8 cellular contexts compared by ENCODE assay signal in genomic region chr15:72227192-72227586, GRCh38. TPM values are rescaled to one million over a fixed set of nuclear protein-coding genes. Genes with fewer than 3 reads are reported as not detected.
DNase-seq lines count a peak whose midpoint lies in the region; ATAC-seq, FAIRE-seq and TF ChIP-seq lines count a peak whose summit lies in the region.

No MANE protein-coding gene starts in this region.

- no peak for TF ChIP-seq CTCF in OCI-LY1 (IDR thresholded peaks at IDR 0.05; ENCODE audit: low read length)
- TF ChIP-seq CTCF in keratinocyte (optimal IDR thresholded peaks at IDR 0.05 in 1 of 3, IDR thresholded peaks at IDR 0.05 in 1 of 3, conservative IDR thresholded peaks at IDR 0.05 in 1 of 3; ENCODE audit: extremely low read depth in 1 of 3, insufficient read depth in 2 of 3, low read length in 3 of 3), result no peak

- intact Hi-C loops in left colon (cut with DNase I, micrococcal nuclease), result no loop called here

- H3K4me2 ChIP-seq in OCI-LY1 (ENCODE audit: low read length), result peak overlapping the region; percentile 98
- peak overlapping the region; percentile 89 for H3K4me2 ChIP-seq in keratinocyte (ENCODE audit: control insufficient read depth, extremely low read depth, insufficient read depth, low read depth, low read length)

- DNase-seq in EL (peak; percentile 87), keratinocyte (ENCODE audit: low read depth, low spot score) (peak; percentile 87), KG1 (lab: John Stamatoyannopoulos, UW) (no peak), left colon (no peak)
- DNase-seq in activated naive CD8-positive, alpha-beta T cell treated with anti-CD3 and anti-CD28 coated beads for 36 hours, result peak; percentile 54
- DNase-seq in stimulated activated naive CD8-positive, alpha-beta T cell treated with anti-CD3 and anti-CD28 coated beads, Interleukin-15, amount 100 ng/mL, for 72 hours, result peak; percentile 40 to 70

- no peaks in the 10 kb centered on the region for H3K9me2 ChIP-seq in OCI-LY1 (ENCODE audit: low read depth, low read length)

- H3K27me3 Mint-ChIP-seq in activated naive CD8-positive, alpha-beta T cell treated with anti-CD3 and anti-CD28 coated beads for 36 hours, result peaks cover 14% of the 10 kb centered on the region
- no peaks in the 10 kb centered on the region for H3K27me3 Mint-ChIP-seq in stimulated activated naive CD8-positive, alpha-beta T cell treated with anti-CD3 and anti-CD28 coated beads, Interleukin-15, amount 100 ng/mL, for 72 hours

- H3K36me3 Mint-ChIP-seq in activated naive CD8-positive, alpha-beta T cell treated with anti-CD3 and anti-CD28 coated beads for 36 hours, result peaks cover 70% of the 10 kb centered on the region

- H3K27ac ChIP-seq in OCI-LY1 (ENCODE audit: low read depth, low read length, poor library complexity, severe bottlenecking) (peak overlapping the region; percentile 93), keratinocyte (ENCODE audit: control insufficient read depth, insufficient read depth, low read length) (peak overlapping the region; percentile 99)

- H3K4me1 ChIP-seq in OCI-LY1 (ENCODE audit: insufficient read depth, low read length, severe bottlenecking), result peaks cover 56% of the 10 kb centered on the region
- peaks cover 52% of the 10 kb centered on the region for H3K4me1 ChIP-seq in keratinocyte (ENCODE audit: control insufficient read depth, extremely low read depth, insufficient read depth, low read length)

- peaks cover 10% of the 10 kb centered on the region for H3F3A ChIP-seq in OCI-LY1 (ENCODE audit: insufficient read depth, low read length)

- peaks cover 75% of the 10 kb centered on the region for H3K79me2 ChIP-seq in OCI-LY1 (ENCODE audit: insufficient read depth, low read length)
- peaks cover 79% of the 10 kb centered on the region for H3K79me2 ChIP-seq in keratinocyte (ENCODE audit: control insufficient read depth, insufficient read depth, low read length)

- H3K4me3 Mint-ChIP-seq in activated naive CD8-positive, alpha-beta T cell treated with anti-CD3 and anti-CD28 coated beads for 36 hours, result peak overlapping the region; percentile 100
- H3K4me3 Mint-ChIP-seq in stimulated activated naive CD8-positive, alpha-beta T cell treated with anti-CD3 and anti-CD28 coated beads, Interleukin-15, amount 100 ng/mL, for 72 hours, result peak overlapping the region; percentile 92 to 96

- dilution Hi-C loops in keratinocyte (cut with MboI; ENCODE audit: extremely low pct_ligation_motif_present, low sequenced_read_pairs), result no loop called here

- H3K36me3 ChIP-seq in OCI-LY1 (ENCODE audit: insufficient read depth, low read length) (peaks cover 50% of the 10 kb centered on the region), keratinocyte (ENCODE audit: control insufficient read depth in 2 of 2, extremely low read depth in 1 of 2, insufficient read depth in 2 of 2, low read length in 2 of 2) (peaks cover 12 to 35% of the 10 kb centered on the region in 2 experiments)

- H3K9ac ChIP-seq in OCI-LY1 (ENCODE audit: low read length), result peak overlapping the region; percentile 39; the same call in 1 of the 2 replicates
- peak overlapping the region; percentile 96 for H3K9ac ChIP-seq in keratinocyte (ENCODE audit: control insufficient read depth, extremely low read depth, insufficient read depth, low read length)

- H3K4me1 Mint-ChIP-seq in activated naive CD8-positive, alpha-beta T cell treated with anti-CD3 and anti-CD28 coated beads for 36 hours, result peaks cover 52% of the 10 kb centered on the region
- peaks cover 67% of the 10 kb centered on the region for H3K4me1 Mint-ChIP-seq in stimulated activated naive CD8-positive, alpha-beta T cell treated with anti-CD3 and anti-CD28 coated beads, Interleukin-15, amount 100 ng/mL, for 72 hours

- H3K27ac Mint-ChIP-seq in activated naive CD8-positive, alpha-beta T cell treated with anti-CD3 and anti-CD28 coated beads for 36 hours, result peak overlapping the region; percentile 100
- peak overlapping the region; percentile 99 to 100 for H3K27ac Mint-ChIP-seq in stimulated activated naive CD8-positive, alpha-beta T cell treated with anti-CD3 and anti-CD28 coated beads, Interleukin-15, amount 100 ng/mL, for 72 hours

- ATAC-seq in stimulated activated naive CD8-positive, alpha-beta T cell treated with anti-CD3 and anti-CD28 coated beads, Interleukin-15, amount 100 ng/mL, for 72 hours, result peak; percentile 44
- ATAC-seq in left colon, result no peak
- no peak for ATAC-seq in HG03108 (IDR thresholded peaks at IDR 0.05; ENCODE audit: unreplicated experiment)

- no peaks in the 10 kb centered on the region for H3K9me3 Mint-ChIP-seq in activated naive CD8-positive, alpha-beta T cell treated with anti-CD3 and anti-CD28 coated beads for 36 hours
- H3K9me3 Mint-ChIP-seq in stimulated activated naive CD8-positive, alpha-beta T cell treated with anti-CD3 and anti-CD28 coated beads, Interleukin-15, amount 100 ng/mL, for 72 hours, result no peaks in the 10 kb centered on the region

- no peak for FAIRE-seq in keratinocyte (lab: Jason Lieb, UNC)

- no peaks in the 10 kb centered on the region for H3K27me3 ChIP-seq in OCI-LY1 (ENCODE audit: insufficient read depth, low read length)
- H3K27me3 ChIP-seq in keratinocyte (ENCODE audit: control insufficient read depth, extremely low read depth, insufficient read depth, low read length), result no peaks in the 10 kb centered on the region

- H3K9me3 ChIP-seq in OCI-LY1 (ENCODE audit: low read length) (no peaks in the 10 kb centered on the region), keratinocyte (ENCODE audit: control insufficient read depth, low read depth, low read length) (no peaks in the 10 kb centered on the region)

- H4K20me1 ChIP-seq in OCI-LY1 (ENCODE audit: insufficient read depth, low read length) (peaks cover 4% of the 10 kb centered on the region; the same call in 1 of the 2 replicates), keratinocyte (ENCODE audit: control insufficient read depth, extremely low read depth, insufficient read depth, low read length) (peaks cover 31% of the 10 kb centered on the region)

- H3K4me3 ChIP-seq in OCI-LY1 (ENCODE audit: low read depth, low read length, poor library complexity, severe bottlenecking), result peak overlapping the region; percentile 82
- H3K4me3 ChIP-seq in keratinocyte (ENCODE audit: control insufficient read depth in 2 of 3, extremely low read depth in 1 of 3, insufficient read depth in 2 of 3, low read depth in 1 of 3, low read length in 3 of 3), result peak overlapping the region; percentile 56 to 93 (median 83)

- H3K9me1 ChIP-seq in keratinocyte (ENCODE audit: control insufficient read depth, extremely low read depth, insufficient read depth, low read length), result no peaks in the 10 kb centered on the region

- H2AFZ ChIP-seq in OCI-LY1 (ENCODE audit: low read length) (no peak overlapping the region), keratinocyte (ENCODE audit: control insufficient read depth, low read length) (no peak overlapping the region)

RNA-seq across cellular contexts. Expression of gene PKM, which starts 3.8 kb away (rescaled TPM):
- total RNA-seq in activated naive CD8-positive, alpha-beta T cell treated with anti-CD3 and anti-CD28 coated beads for 36 hours, result 1,000 to 10,000 TPM; 2,301 to 2,323 TPM
- polyA plus RNA-seq in keratinocyte, result 3,138 to 3,414 TPM (median 3,352 TPM) in 3 replicates
- 1,668 TPM for polyA plus RNA-seq in keratinocyte (2011; ENCODE audit: low read depth)
- 2,535 and 3,357 TPM in 2 replicates for polyA plus RNA-seq in keratinocyte (2011; cell fraction: cytosol; rRNA removed)
- 3,051 and 3,212 TPM in 2 replicates for polyA plus RNA-seq in keratinocyte (2011; cell fraction: nucleus; rRNA removed)
- 1,288 and 3,147 TPM in 2 replicates for polyA plus RNA-seq in keratinocyte (2012; ENCODE audit: low replicate concordance)
- 3,399 to 4,327 TPM (median 3,658 TPM) in 3 replicates for polyA minus RNA-seq in keratinocyte
- 3,179 TPM for polyA minus RNA-seq in keratinocyte (2011; cell fraction: cytosol; rRNA and poly(A)+ RNA removed)
- 1,903 and 2,240 TPM in 2 replicates for polyA minus RNA-seq in keratinocyte (2011; cell fraction: nucleus; rRNA and poly(A)+ RNA removed)
- 100 to 1,000 TPM; 407 to 466 TPM for total RNA-seq in left colon

RNA-seq across cellular contexts. Expression of gene GRAMD2A, which starts 29.6 kb away (rescaled TPM):
- total RNA-seq in activated naive CD8-positive, alpha-beta T cell treated with anti-CD3 and anti-CD28 coated beads for 36 hours, result not detected
- 2.5 to 7.8 TPM (median 5.7 TPM) in 3 replicates for polyA plus RNA-seq in keratinocyte
- polyA plus RNA-seq in keratinocyte (2011; ENCODE audit: low read depth), result 2.1 TPM
- 4.8 and 5.3 TPM in 2 replicates for polyA plus RNA-seq in keratinocyte (2011; cell fraction: cytosol; rRNA removed)
- polyA plus RNA-seq in keratinocyte (2011; cell fraction: nucleus; rRNA removed), result 10.8 and 11.8 TPM in 2 replicates
- 1.9 and 5.2 TPM in 2 replicates for polyA plus RNA-seq in keratinocyte (2012; ENCODE audit: low replicate concordance)
- 2.4 to 11.3 TPM (median 6.0 TPM) in 3 replicates for polyA minus RNA-seq in keratinocyte
- polyA minus RNA-seq in keratinocyte (2011; cell fraction: cytosol; rRNA and poly(A)+ RNA removed), result 3.3 TPM
- 3.3 and 9.9 TPM in 2 replicates for polyA minus RNA-seq in keratinocyte (2011; cell fraction: nucleus; rRNA and poly(A)+ RNA removed)
- 1 to 10 TPM; 1.0 to 6.3 TPM for total RNA-seq in left colon

RNA-seq across cellular contexts. Expression of gene PARP6, which starts 45.2 kb away (rescaled TPM):
- 10 to 100 TPM; 43.0 to 47.3 TPM for total RNA-seq in activated naive CD8-positive, alpha-beta T cell treated with anti-CD3 and anti-CD28 coated beads for 36 hours
- polyA plus RNA-seq in keratinocyte, result 36.8 to 55.4 TPM (median 51.0 TPM) in 3 replicates
- 19.4 TPM for polyA plus RNA-seq in keratinocyte (2011; ENCODE audit: low read depth)
- polyA plus RNA-seq in keratinocyte (2011; cell fraction: cytosol; rRNA removed), result 36.0 and 39.2 TPM in 2 replicates
- polyA plus RNA-seq in keratinocyte (2011; cell fraction: nucleus; rRNA removed), result 150 and 170 TPM in 2 replicates
- 24.1 and 47.9 TPM in 2 replicates for polyA plus RNA-seq in keratinocyte (2012; ENCODE audit: low replicate concordance)
- 39.9 to 51.6 TPM (median 42.5 TPM) in 3 replicates for polyA minus RNA-seq in keratinocyte
- polyA minus RNA-seq in keratinocyte (2011; cell fraction: cytosol; rRNA and poly(A)+ RNA removed), result 15.7 TPM
- 16.6 and 29.8 TPM in 2 replicates for polyA minus RNA-seq in keratinocyte (2011; cell fraction: nucleus; rRNA and poly(A)+ RNA removed)
- 10 to 100 TPM; 39.1 to 40.8 TPM for total RNA-seq in left colon

Comparison
In these comparisons a context has a peak if more than half of its experiments do, and no peak if none do; other contexts are left out.
1. DNase-seq: peak in EL (single experiment), activated naive CD8-positive, alpha-beta T cell treated with anti-CD3 and anti-CD28 coated beads for 36 hours (single experiment), keratinocyte (single experiment) and stimulated activated naive CD8-positive, alpha-beta T cell treated with anti-CD3 and anti-CD28 coated beads, Interleukin-15, amount 100 ng/mL, for 72 hours (2 of 2); none in KG1 (single experiment) and left colon (0 of 2).
2. RNA of gene PKM, which starts 3.8 kb away (total RNA-seq): 2,301 to 2,323 TPM in activated naive CD8-positive, alpha-beta T cell treated with anti-CD3 and anti-CD28 coated beads for 36 hours; 407 to 466 TPM in left colon; every median in the first group is over 4 times any median in the second.